ENCODE assay signal across 30 cellular contexts in genomic region chr2:185526156-185526555, GRCh38.
"Had no signal": no experiment of that assay in that cellular context is flagged by ENCODE, and none has a peak within 500 bp of the region (broad histone marks: within the 10 kb centered on the region; RNA-seq: fewer than 3 reads in every experiment).

No MANE protein-coding gene starts in this region.

- H3K27ac ChIP-seq: adrenal gland, ascending aorta, body of pancreas, brain microvascular endothelial cell, breast epithelium, cardiac muscle cell had no signal

- H3K36me3 ChIP-seq: adrenal gland, ascending aorta, brain microvascular endothelial cell, breast epithelium, cardiac muscle cell had no signal

- H3K27me3 ChIP-seq: adrenal gland, ascending aorta, body of pancreas, brain microvascular endothelial cell, breast epithelium, cardiac muscle cell had no signal

- H3K4me3 ChIP-seq: adrenal gland, ascending aorta, body of pancreas, breast epithelium, cardiac muscle cell had no signal

- H3K4me1 ChIP-seq: adrenal gland, ascending aorta, body of pancreas, breast epithelium had no signal

- ATAC-seq: activated naive CD4-positive, alpha-beta T cell treated with anti-CD3 and anti-CD28 coated beads, Interleukin-2, amount 50 U/mL, for 72 hours; activated naive CD8-positive, alpha-beta T cell treated with anti-CD3 and anti-CD28 coated beads, Interleukin-2, amount 50 U/mL, for 24 hours; activated T-cell treated with anti-CD3 and anti-CD28 coated beads, Interleukin-2, amount 50 U/mL, for 4 hours; activated T-cell treated with anti-CD3 and anti-CD28 coated beads, Interleukin-2, amount 50 U/mL, for 72 hours; activated T-helper 17 cell treated with anti-CD3 and anti-CD28 coated beads, Interleukin-2, amount 50 U/mL, for 72 hours; body of pancreas had no signal

- DNase-seq: activated effector memory CD4-positive, alpha-beta T cell treated with anti-CD3 and anti-CD28 coated beads, Interleukin-2, amount 50 U/mL, for 16 hours; activated effector memory CD4-positive, alpha-beta T cell treated with Interleukin-2 at 50 U/mL for 16 hours; activated gamma-delta T cell; activated gamma-delta T cell treated with Interleukin-2 at 50 U/mL for 16 hours; activated naive CD4-positive, alpha-beta T cell; activated naive CD4-positive, alpha-beta T cell treated with anti-CD3 and anti-CD28 coated beads for 36 hours; activated naive CD4-positive, alpha-beta T cell treated with anti-CD3 and anti-CD28 coated beads, Interleukin-2, amount 10 ng/mL, durations not matched to agents 7 days and 5 days; activated naive CD4-positive, alpha-beta T cell treated with anti-CD3 and anti-CD28 coated beads, Interleukin-2, amount 50 U/mL, for 16 hours; activated naive CD4-positive, alpha-beta T cell treated with Interleukin-2 at 50 U/mL for 16 hours; activated naive CD8-positive, alpha-beta T cell treated with anti-CD3 and anti-CD28 coated beads for 36 hours; activated naive CD8-positive, alpha-beta T cell treated with anti-CD3 and anti-CD28 coated beads, Interleukin-2, amount 10 ng/mL, durations not matched to agents 7 days and 5 days; activated naive CD8-positive, alpha-beta T cell treated with anti-CD3 and anti-CD28 coated beads, Interleukin-2, amount 50 U/mL, for 24 hours; activated T-cell treated with anti-CD3 and anti-CD28 coated beads for 4 hours; activated T-cell treated with anti-CD3 and anti-CD28 coated beads, Interleukin-2, amount 50 U/mL, for 1 hour; activated T-cell treated with anti-CD3 and anti-CD28 coated beads, Interleukin-2, amount 50 U/mL, for 24 hours; activated T-cell treated with anti-CD3 and anti-CD28 coated beads, Interleukin-2, amount 50 U/mL, for 4 hours; activated T-cell treated with anti-CD3 and anti-CD28 coated beads, Interleukin-2, amount 50 U/mL, for 48 hours; activated T-cell treated with anti-CD3 and anti-CD28 coated beads, Interleukin-2, amount 50 U/mL, for 72 hours; adrenal gland; amniotic stem cell; aorta; body of pancreas; brain microvascular endothelial cell; central memory CD4-positive, alpha-beta T cell; cerebellar nuclear complex had no signal

- H3K9me3 ChIP-seq: adrenal gland, body of pancreas had no signal
